2 cellular contexts compared by ENCODE assay signal in the genomic region with DNA sequence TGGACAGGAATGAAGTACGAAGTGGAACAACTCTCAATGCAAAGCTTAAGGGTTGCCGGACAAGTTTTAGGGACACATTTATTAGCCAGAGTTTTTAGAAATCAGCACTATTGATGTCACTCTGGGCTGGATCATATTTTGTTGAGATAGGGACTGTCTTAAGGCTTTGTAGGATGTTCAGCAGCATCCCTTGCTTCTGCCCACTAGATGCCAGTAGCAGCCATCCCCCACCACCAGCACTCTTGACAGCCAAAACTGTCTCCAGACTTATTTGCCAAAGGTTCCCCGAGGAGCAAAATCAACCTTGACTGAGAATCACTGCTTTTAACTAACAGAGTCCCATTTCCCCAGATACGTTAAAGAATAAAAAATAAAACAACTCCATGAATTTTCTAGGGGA.
TF ChIP-seq lines count a peak whose summit lies in the region.

No MANE protein-coding gene starts in this region.

TF ChIP-seq in A549, 52 proteins besides CTCF, POLR2A, EP300 and RAD21 (continued from another document):
- TF ChIP-seq SREBF2 (IDR thresholded peaks at IDR 0.05) (no peak), HOXB13 (CRISPR knock-in tag; IDR thresholded peaks at IDR 0.05; ENCODE audit: low read depth) (no peak), ELK1 (IDR thresholded peaks at IDR 0.05; ENCODE audit: low read depth, low read length) (no peak), TP53 (CRISPR knock-in tag; IDR thresholded peaks at IDR 0.05) (no peak), HMGXB4 (CRISPR knock-in tag; IDR thresholded peaks at IDR 0.05; ENCODE audit: borderline replicate concordance) (no peak), PHF8 (IDR thresholded peaks at IDR 0.05; ENCODE audit: borderline replicate concordance, low read depth) (no peak)
- TF ChIP-seq, protein P1, sequence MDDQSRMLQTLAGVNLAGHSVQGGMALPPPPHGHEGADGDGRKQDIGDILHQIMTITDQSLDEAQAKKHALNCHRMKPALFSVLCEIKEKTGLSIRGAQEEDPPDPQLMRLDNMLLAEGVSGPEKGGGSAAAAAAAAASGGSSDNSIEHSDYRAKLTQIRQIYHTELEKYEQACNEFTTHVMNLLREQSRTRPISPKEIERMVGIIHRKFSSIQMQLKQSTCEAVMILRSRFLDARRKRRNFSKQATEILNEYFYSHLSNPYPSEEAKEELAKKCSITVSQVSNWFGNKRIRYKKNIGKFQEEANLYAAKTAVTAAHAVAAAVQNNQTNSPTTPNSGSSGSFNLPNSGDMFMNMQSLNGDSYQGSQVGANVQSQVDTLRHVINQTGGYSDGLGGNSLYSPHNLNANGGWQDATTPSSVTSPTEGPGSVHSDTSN (IDR thresholded peaks at IDR 0.05): no peak

TF ChIP-seq in GM23338, 12 proteins besides CTCF, POLR2A, EP300 and RAD21:
- TF ChIP-seq, protein P2, sequence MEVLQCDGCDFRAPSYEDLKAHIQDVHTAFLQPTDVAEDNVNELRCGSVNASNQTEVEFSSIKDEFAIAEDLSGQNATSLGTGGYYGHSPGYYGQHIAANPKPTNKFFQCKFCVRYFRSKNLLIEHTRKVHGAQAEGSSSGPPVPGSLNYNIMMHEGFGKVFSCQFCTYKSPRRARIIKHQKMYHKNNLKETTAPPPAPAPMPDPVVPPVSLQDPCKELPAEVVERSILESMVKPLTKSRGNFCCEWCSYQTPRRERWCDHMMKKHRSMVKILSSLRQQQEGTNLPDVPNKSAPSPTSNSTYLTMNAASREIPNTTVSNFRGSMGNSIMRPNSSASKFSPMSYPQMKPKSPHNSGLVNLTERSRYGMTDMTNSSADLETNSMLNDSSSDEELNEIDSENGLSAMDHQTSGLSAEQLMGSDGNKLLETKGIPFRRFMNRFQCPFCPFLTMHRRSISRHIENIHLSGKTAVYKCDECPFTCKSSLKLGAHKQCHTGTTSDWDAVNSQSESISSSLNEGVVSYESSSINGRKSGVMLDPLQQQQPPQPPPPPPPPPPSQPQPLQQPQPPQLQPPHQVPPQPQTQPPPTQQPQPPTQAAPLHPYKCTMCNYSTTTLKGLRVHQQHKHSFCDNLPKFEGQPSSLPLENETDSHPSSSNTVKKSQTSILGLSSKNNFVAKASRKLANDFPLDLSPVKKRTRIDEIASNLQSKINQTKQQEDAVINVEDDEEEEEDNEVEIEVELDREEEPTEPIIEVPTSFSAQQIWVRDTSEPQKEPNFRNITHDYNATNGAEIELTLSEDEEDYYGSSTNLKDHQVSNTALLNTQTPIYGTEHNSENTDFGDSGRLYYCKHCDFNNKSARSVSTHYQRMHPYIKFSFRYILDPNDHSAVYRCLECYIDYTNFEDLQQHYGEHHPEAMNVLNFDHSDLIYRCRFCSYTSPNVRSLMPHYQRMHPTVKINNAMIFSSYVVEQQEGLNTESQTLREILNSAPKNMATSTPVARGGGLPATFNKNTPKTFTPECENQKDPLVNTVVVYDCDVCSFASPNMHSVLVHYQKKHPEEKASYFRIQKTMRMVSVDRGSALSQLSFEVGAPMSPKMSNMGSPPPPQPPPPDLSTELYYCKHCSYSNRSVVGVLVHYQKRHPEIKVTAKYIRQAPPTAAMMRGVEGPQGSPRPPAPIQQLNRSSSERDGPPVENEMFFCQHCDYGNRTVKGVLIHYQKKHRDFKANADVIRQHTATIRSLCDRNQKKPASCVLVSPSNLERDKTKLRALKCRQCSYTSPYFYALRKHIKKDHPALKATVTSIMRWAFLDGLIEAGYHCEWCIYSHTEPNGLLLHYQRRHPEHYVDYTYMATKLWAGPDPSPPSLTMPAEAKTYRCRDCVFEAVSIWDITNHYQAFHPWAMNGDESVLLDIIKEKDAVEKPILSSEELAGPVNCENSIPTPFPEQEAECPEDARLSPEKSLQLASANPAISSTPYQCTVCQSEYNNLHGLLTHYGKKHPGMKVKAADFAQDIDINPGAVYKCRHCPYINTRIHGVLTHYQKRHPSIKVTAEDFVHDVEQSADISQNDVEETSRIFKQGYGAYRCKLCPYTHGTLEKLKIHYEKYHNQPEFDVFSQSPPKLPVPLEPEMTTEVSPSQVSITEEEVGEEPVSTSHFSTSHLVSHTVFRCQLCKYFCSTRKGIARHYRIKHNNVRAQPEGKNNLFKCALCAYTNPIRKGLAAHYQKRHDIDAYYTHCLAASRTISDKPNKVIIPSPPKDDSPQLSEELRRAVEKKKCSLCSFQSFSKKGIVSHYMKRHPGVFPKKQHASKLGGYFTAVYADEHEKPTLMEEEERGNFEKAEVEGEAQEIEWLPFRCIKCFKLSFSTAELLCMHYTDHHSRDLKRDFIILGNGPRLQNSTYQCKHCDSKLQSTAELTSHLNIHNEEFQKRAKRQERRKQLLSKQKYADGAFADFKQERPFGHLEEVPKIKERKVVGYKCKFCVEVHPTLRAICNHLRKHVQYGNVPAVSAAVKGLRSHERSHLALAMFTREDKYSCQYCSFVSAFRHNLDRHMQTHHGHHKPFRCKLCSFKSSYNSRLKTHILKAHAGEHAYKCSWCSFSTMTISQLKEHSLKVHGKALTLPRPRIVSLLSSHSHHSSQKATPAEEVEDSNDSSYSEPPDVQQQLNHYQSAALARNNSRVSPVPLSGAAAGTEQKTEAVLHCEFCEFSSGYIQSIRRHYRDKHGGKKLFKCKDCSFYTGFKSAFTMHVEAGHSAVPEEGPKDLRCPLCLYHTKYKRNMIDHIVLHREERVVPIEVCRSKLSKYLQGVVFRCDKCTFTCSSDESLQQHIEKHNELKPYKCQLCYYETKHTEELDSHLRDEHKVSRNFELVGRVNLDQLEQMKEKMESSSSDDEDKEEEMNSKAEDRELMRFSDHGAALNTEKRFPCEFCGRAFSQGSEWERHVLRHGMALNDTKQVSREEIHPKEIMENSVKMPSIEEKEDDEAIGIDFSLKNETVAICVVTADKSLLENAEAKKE (CRISPR knock-in tag; IDR thresholded peaks at IDR 0.05): no peak
- no peak for TF ChIP-seq CREB1 (CRISPR knock-in tag; IDR thresholded peaks at IDR 0.05; ENCODE audit: low read depth)
- TF ChIP-seq, protein P3, sequence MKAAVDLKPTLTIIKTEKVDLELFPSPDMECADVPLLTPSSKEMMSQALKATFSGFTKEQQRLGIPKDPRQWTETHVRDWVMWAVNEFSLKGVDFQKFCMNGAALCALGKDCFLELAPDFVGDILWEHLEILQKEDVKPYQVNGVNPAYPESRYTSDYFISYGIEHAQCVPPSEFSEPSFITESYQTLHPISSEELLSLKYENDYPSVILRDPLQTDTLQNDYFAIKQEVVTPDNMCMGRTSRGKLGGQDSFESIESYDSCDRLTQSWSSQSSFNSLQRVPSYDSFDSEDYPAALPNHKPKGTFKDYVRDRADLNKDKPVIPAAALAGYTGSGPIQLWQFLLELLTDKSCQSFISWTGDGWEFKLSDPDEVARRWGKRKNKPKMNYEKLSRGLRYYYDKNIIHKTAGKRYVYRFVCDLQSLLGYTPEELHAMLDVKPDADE (IDR thresholded peaks at IDR 0.05): no peak
- TF ChIP-seq STAT1 (IDR thresholded peaks at IDR 0.05; ENCODE audit: unreplicated experiment): no peak
- no peak for TF ChIP-seq POLR2AphosphoS5 (IDR thresholded peaks at IDR 0.05; ENCODE audit: low read depth)
- TF ChIP-seq ZNF331 (CRISPR knock-in tag; IDR thresholded peaks at IDR 0.05; ENCODE audit: low read depth): no peak
- no peak for TF ChIP-seq EZH2phosphoT487 (IDR thresholded peaks at IDR 0.05; ENCODE audit: unreplicated experiment)
- no peak for TF ChIP-seq REST (IDR thresholded peaks at IDR 0.05; ENCODE audit: unreplicated experiment)
- TF ChIP-seq NANOG (IDR thresholded peaks at IDR 0.05; ENCODE audit: borderline replicate concordance): no peak
- TF ChIP-seq JUNB (IDR thresholded peaks at IDR 0.05; ENCODE audit: unreplicated experiment): no peak
- TF ChIP-seq EZH2 (IDR thresholded peaks at IDR 0.05; ENCODE audit: low read depth, unreplicated experiment): no peak
- TF ChIP-seq ZNF114 (CRISPR knock-in tag; IDR thresholded peaks at IDR 0.05): no peak
